ENCODE assay signal across 1 cellular context in genomic region chr9:88090151-88090581, GRCh38.
TF ChIP-seq lines count a peak whose summit lies in the region.

No MANE protein-coding gene starts in this region.

TF ChIP-seq in GM23338, 12 proteins besides CTCF, POLR2A, EP300 and RAD21 (continued from another document):
- no peak for TF ChIP-seq ZNF462 (CRISPR knock-in tag; IDR thresholded peaks at IDR 0.05)
- TF ChIP-seq STAT1 (IDR thresholded peaks at IDR 0.05; ENCODE audit: unreplicated experiment), result no peak
- no peak for TF ChIP-seq ZNF331 (CRISPR knock-in tag; IDR thresholded peaks at IDR 0.05; ENCODE audit: low read depth)
- TF ChIP-seq NANOG (IDR thresholded peaks at IDR 0.05; ENCODE audit: borderline replicate concordance), result no peak
